ENCODE assay signal across 1 cellular context in the genomic region with DNA sequence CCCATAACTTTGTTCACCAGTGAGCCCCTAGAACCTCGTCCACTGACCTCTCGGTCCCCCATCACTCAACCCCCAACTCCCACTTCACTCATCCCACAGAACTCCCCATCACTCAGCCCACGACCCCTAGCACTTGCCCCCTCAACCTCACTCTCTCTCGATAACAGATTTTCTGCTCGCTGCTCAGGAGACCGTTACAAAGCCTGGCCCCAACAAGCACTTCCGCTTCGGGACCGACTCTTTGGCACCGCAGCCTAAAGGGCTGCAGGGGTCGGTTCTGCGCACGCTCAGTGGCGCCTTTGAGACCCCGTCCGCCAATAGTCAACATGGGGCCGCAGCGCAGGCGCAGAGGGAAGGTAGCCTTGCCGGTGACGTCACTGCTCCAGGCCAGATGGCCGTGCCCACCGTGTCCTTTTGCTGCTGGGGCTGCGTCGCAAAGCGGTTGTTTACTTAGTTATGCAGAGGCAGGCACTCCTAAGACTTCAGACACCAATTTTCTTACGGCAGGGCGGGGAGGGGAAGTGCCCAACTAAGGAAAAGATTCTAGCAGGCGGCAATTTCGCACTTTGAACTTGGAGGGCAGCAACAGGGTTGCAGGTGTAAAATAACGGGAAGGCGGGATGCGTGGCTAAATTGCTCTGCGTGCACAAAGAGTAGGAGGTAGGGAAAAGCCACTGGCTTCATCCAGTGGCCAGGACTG.
TF ChIP-seq lines count a peak whose summit lies in the region.

A gene (minus strand): TSS at position 232 of the 700 bp plus-strand sequence. CDS start 1,380 bp downstream, outside the sequence.

TF ChIP-seq in K562, 482 proteins besides CTCF, POLR2A, EP300 and RAD21 (continued from another document):
- TF ChIP-seq, protein P1, sequence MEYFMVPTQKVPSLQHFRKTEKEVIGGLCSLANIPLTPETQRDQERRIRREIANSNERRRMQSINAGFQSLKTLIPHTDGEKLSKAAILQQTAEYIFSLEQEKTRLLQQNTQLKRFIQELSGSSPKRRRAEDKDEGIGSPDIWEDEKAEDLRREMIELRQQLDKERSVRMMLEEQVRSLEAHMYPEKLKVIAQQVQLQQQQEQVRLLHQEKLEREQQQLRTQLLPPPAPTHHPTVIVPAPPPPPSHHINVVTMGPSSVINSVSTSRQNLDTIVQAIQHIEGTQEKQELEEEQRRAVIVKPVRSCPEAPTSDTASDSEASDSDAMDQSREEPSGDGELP (CRISPR knock-in tag; IDR thresholded peaks at IDR 0.05; ENCODE audit: borderline replicate concordance): peak; percentile 56; the same call in 1 of the 2 replicates
- no peak for TF ChIP-seq LCOR (CRISPR knock-in tag; IDR thresholded peaks at IDR 0.05)
- TF ChIP-seq BCOR (IDR thresholded peaks at IDR 0.05): peak; percentile 78
- no peak for TF ChIP-seq SMAD3 (CRISPR knock-in tag; conservative IDR thresholded peaks at IDR 0.05)
- TF ChIP-seq, protein P2, sequence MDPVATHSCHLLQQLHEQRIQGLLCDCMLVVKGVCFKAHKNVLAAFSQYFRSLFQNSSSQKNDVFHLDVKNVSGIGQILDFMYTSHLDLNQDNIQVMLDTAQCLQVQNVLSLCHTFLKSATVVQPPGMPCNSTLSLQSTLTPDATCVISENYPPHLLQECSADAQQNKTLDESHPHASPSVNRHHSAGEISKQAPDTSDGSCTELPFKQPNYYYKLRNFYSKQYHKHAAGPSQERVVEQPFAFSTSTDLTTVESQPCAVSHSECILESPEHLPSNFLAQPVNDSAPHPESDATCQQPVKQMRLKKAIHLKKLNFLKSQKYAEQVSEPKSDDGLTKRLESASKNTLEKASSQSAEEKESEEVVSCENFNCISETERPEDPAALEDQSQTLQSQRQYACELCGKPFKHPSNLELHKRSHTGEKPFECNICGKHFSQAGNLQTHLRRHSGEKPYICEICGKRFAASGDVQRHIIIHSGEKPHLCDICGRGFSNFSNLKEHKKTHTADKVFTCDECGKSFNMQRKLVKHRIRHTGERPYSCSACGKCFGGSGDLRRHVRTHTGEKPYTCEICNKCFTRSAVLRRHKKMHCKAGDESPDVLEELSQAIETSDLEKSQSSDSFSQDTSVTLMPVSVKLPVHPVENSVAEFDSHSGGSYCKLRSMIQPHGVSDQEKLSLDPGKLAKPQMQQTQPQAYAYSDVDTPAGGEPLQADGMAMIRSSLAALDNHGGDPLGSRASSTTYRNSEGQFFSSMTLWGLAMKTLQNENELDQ (CRISPR knock-in tag; IDR thresholded peaks at IDR 0.05; ENCODE audit: borderline replicate concordance): no peak
- no peak for TF ChIP-seq ZNF696 (CRISPR knock-in tag; conservative IDR thresholded peaks at IDR 0.05)
- TF ChIP-seq, protein P3, sequence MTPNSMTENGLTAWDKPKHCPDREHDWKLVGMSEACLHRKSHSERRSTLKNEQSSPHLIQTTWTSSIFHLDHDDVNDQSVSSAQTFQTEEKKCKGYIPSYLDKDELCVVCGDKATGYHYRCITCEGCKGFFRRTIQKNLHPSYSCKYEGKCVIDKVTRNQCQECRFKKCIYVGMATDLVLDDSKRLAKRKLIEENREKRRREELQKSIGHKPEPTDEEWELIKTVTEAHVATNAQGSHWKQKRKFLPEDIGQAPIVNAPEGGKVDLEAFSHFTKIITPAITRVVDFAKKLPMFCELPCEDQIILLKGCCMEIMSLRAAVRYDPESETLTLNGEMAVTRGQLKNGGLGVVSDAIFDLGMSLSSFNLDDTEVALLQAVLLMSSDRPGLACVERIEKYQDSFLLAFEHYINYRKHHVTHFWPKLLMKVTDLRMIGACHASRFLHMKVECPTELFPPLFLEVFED (CRISPR knock-in tag; conservative IDR thresholded peaks at IDR 0.05): no peak
- TF ChIP-seq PHF8 (IDR thresholded peaks at IDR 0.05; ENCODE audit: borderline replicate concordance, low read length): peak; percentile 62; the same call in 1 of the 2 replicates
- TF ChIP-seq, protein P4, sequence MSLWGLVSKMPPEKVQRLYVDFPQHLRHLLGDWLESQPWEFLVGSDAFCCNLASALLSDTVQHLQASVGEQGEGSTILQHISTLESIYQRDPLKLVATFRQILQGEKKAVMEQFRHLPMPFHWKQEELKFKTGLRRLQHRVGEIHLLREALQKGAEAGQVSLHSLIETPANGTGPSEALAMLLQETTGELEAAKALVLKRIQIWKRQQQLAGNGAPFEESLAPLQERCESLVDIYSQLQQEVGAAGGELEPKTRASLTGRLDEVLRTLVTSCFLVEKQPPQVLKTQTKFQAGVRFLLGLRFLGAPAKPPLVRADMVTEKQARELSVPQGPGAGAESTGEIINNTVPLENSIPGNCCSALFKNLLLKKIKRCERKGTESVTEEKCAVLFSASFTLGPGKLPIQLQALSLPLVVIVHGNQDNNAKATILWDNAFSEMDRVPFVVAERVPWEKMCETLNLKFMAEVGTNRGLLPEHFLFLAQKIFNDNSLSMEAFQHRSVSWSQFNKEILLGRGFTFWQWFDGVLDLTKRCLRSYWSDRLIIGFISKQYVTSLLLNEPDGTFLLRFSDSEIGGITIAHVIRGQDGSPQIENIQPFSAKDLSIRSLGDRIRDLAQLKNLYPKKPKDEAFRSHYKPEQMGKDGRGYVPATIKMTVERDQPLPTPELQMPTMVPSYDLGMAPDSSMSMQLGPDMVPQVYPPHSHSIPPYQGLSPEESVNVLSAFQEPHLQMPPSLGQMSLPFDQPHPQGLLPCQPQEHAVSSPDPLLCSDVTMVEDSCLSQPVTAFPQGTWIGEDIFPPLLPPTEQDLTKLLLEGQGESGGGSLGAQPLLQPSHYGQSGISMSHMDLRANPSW (CRISPR knock-in tag; IDR thresholded peaks at IDR 0.05): no peak
- no peak for TF ChIP-seq E2F3 (CRISPR knock-in tag; IDR thresholded peaks at IDR 0.05)
- TF ChIP-seq JUND (IDR thresholded peaks at IDR 0.05; ENCODE audit: borderline replicate concordance, low read depth, low read length): peak; percentile 84
- TF ChIP-seq JUND (tag; IDR thresholded peaks at IDR 0.05; ENCODE audit: borderline replicate concordance, low read depth, low read length): peak; percentile 64; the same call in 2 of the 3 replicates
- peak; percentile 95 for TF ChIP-seq ELF2 (CRISPR knock-in tag; IDR thresholded peaks at IDR 0.05)
- TF ChIP-seq, protein P5, sequence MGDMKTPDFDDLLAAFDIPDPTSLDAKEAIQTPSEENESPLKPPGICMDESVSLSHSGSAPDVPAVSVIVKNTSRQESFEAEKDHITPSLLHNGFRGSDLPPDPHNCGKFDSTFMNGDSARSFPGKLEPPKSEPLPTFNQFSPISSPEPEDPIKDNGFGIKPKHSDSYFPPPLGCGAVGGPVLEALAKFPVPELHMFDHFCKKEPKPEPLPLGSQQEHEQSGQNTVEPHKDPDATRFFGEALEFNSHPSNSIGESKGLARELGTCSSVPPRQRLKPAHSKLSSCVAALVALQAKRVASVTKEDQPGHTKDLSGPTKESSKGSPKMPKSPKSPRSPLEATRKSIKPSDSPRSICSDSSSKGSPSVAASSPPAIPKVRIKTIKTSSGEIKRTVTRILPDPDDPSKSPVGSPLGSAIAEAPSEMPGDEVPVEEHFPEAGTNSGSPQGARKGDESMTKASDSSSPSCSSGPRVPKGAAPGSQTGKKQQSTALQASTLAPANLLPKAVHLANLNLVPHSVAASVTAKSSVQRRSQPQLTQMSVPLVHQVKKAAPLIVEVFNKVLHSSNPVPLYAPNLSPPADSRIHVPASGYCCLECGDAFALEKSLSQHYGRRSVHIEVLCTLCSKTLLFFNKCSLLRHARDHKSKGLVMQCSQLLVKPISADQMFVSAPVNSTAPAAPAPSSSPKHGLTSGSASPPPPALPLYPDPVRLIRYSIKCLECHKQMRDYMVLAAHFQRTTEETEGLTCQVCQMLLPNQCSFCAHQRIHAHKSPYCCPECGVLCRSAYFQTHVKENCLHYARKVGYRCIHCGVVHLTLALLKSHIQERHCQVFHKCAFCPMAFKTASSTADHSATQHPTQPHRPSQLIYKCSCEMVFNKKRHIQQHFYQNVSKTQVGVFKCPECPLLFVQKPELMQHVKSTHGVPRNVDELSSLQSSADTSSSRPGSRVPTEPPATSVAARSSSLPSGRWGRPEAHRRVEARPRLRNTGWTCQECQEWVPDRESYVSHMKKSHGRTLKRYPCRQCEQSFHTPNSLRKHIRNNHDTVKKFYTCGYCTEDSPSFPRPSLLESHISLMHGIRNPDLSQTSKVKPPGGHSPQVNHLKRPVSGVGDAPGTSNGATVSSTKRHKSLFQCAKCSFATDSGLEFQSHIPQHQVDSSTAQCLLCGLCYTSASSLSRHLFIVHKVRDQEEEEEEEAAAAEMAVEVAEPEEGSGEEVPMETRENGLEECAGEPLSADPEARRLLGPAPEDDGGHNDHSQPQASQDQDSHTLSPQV (IDR thresholded peaks at IDR 0.05): no peak
- no peak for TF ChIP-seq TCF7L2 (IDR thresholded peaks at IDR 0.05; ENCODE audit: low read depth, low read length)
- no peak for TF ChIP-seq ZNF121 (CRISPR knock-in tag; conservative IDR thresholded peaks at IDR 0.05)
- TF ChIP-seq ZNF561 (CRISPR knock-in tag; conservative IDR thresholded peaks at IDR 0.05): no peak
- TF ChIP-seq RBM34 (IDR thresholded peaks at IDR 0.05; ENCODE audit: borderline replicate concordance, insufficient read depth, low read length): no peak
- TF ChIP-seq GABPB1 (CRISPR knock-in tag; IDR thresholded peaks at IDR 0.05): peak; percentile 74; the same call in 1 of the 2 replicates
- TF ChIP-seq PRMT5 (CRISPR knock-in tag; IDR thresholded peaks at IDR 0.05): no peak
- no peak; the same call in 1 of the 2 replicates for TF ChIP-seq ZFX (CRISPR knock-in tag; IDR thresholded peaks at IDR 0.05)
- TF ChIP-seq, protein P6, sequence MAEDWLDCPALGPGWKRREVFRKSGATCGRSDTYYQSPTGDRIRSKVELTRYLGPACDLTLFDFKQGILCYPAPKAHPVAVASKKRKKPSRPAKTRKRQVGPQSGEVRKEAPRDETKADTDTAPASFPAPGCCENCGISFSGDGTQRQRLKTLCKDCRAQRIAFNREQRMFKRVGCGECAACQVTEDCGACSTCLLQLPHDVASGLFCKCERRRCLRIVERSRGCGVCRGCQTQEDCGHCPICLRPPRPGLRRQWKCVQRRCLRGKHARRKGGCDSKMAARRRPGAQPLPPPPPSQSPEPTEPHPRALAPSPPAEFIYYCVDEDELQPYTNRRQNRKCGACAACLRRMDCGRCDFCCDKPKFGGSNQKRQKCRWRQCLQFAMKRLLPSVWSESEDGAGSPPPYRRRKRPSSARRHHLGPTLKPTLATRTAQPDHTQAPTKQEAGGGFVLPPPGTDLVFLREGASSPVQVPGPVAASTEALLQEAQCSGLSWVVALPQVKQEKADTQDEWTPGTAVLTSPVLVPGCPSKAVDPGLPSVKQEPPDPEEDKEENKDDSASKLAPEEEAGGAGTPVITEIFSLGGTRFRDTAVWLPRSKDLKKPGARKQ (CRISPR knock-in tag; IDR thresholded peaks at IDR 0.05): no peak
- no peak for TF ChIP-seq CCNT2 (IDR thresholded peaks at IDR 0.05; ENCODE audit: borderline replicate concordance, extremely low read depth, insufficient read length, low read depth, low read length)
- no peak for TF ChIP-seq ZNF717 (CRISPR knock-in tag; IDR thresholded peaks at IDR 0.05)
- TF ChIP-seq, protein P7, sequence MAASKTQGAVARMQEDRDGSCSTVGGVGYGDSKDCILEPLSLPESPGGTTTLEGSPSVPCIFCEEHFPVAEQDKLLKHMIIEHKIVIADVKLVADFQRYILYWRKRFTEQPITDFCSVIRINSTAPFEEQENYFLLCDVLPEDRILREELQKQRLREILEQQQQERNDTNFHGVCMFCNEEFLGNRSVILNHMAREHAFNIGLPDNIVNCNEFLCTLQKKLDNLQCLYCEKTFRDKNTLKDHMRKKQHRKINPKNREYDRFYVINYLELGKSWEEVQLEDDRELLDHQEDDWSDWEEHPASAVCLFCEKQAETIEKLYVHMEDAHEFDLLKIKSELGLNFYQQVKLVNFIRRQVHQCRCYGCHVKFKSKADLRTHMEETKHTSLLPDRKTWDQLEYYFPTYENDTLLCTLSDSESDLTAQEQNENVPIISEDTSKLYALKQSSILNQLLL (CRISPR knock-in tag; IDR thresholded peaks at IDR 0.05; ENCODE audit: borderline replicate concordance): no peak
- TF ChIP-seq STAG1 (CRISPR knock-in tag; IDR thresholded peaks at IDR 0.05; ENCODE audit: borderline replicate concordance): no peak
- peak; percentile 64 for TF ChIP-seq GABPA (tag; conservative IDR thresholded peaks at IDR 0.05; ENCODE audit: low read depth)
- TF ChIP-seq, protein P8, sequence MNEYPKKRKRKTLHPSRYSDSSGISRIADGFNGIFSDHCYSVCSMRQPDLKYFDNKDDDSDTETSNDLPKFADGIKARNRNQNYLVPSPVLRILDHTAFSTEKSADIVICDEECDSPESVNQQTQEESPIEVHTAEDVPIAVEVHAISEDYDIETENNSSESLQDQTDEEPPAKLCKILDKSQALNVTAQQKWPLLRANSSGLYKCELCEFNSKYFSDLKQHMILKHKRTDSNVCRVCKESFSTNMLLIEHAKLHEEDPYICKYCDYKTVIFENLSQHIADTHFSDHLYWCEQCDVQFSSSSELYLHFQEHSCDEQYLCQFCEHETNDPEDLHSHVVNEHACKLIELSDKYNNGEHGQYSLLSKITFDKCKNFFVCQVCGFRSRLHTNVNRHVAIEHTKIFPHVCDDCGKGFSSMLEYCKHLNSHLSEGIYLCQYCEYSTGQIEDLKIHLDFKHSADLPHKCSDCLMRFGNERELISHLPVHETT (CRISPR knock-in tag; conservative IDR thresholded peaks at IDR 0.05 in 1 of 2, IDR thresholded peaks at IDR 0.05 in 1 of 2): no peak
- no peak for TF ChIP-seq ZNF778 (CRISPR knock-in tag; IDR thresholded peaks at IDR 0.05)
- TF ChIP-seq IRF2 (CRISPR knock-in tag; IDR thresholded peaks at IDR 0.05): no peak
